9 cellular contexts compared by ENCODE assay signal in genomic region chr2:222423632-222424280, GRCh38. TPM values are rescaled to one million over a fixed set of nuclear protein-coding genes. Genes with fewer than 3 reads are reported as not detected.
DNase-seq lines count a peak whose midpoint lies in the region; ATAC-seq and TF ChIP-seq lines count a peak whose summit lies in the region.
"Had no signal": no experiment of that assay in that cellular context is flagged by ENCODE, and none has a peak within 500 bp of the region (broad histone marks: within the 10 kb centered on the region; RNA-seq: fewer than 3 reads in every experiment).

No MANE protein-coding gene starts in this region.

- no peak overlapping the region for H2AFZ ChIP-seq in PC-3 (ENCODE audit: low read length)

- H3K27ac ChIP-seq in CD8-positive, alpha-beta memory T cell (ENCODE audit: low read depth, low read length), result peak overlapping the region; percentile 4
- H3K27ac ChIP-seq in iPS DF 6.9 (ENCODE audit: low read length) (no peak overlapping the region), PC-3 (ENCODE audit: low read length) (no peak overlapping the region)

- H3K9me3 Mint-ChIP-seq in CD8-positive, alpha-beta memory T cell, result peaks cover 0 to 3% (median 0%) of the 10 kb centered on the region in 5 donors

- peaks cover 14% of the 10 kb centered on the region for H3K27me3 ChIP-seq in CD8-positive, alpha-beta memory T cell (ENCODE audit: insufficient read depth, low read length, poor library complexity, severe bottlenecking)
- H3K27me3 ChIP-seq in iPS DF 6.9 (ENCODE audit: control insufficient read depth, insufficient read depth, low read length), result peaks cover 63% of the 10 kb centered on the region
- H3K27me3 ChIP-seq in PC-3 (ENCODE audit: low read length), result peaks cover 59% of the 10 kb centered on the region

- H3F3A ChIP-seq in PC-3 (ENCODE audit: low read length, unreplicated experiment), result no peaks in the 10 kb centered on the region

- peaks cover 9% of the 10 kb centered on the region for H3K4me1 ChIP-seq in CD8-positive, alpha-beta memory T cell (ENCODE audit: insufficient read depth, low read length)
- H3K4me1 ChIP-seq in iPS DF 6.9 (ENCODE audit: control insufficient read depth, insufficient read depth, low read length) (0 out of 2 replicates have a peak, but pooled peaks cover 2% of the 10 kb centered on the region), PC-3 (ENCODE audit: insufficient read depth, low read length) (no peaks in the 10 kb centered on the region)

- H3K4me2 ChIP-seq in PC-3 (ENCODE audit: low read length), result no peak overlapping the region

- peak; percentile 22 for ATAC-seq in GM19452 (IDR thresholded peaks at IDR 0.05; ENCODE audit: unreplicated experiment)
- ATAC-seq in HG03565 (IDR thresholded peaks at IDR 0.05; ENCODE audit: unreplicated experiment), result peak; percentile 17
- no peak for ATAC-seq in PC-3

- intact Hi-C loops in PC-3 (cut with micrococcal nuclease), result no loop called here

- POLR2A ChIA-PET in CD8-positive, alpha-beta memory T cell (lab: Charles Lee), result no interaction called here
- POLR2A ChIA-PET in PC-3 (lab: Charles Lee; ENCODE audit: unreplicated experiment), result no interaction called here

- no peaks in the 10 kb centered on the region for H3K79me2 ChIP-seq in PC-3 (ENCODE audit: low read length)

- no peaks in the 10 kb centered on the region for H3K9me3 ChIP-seq in CD8-positive, alpha-beta memory T cell (ENCODE audit: low read length)
- no peaks in the 10 kb centered on the region for H3K9me3 ChIP-seq in iPS DF 6.9 (ENCODE audit: control insufficient read depth, insufficient read depth, low read length)
- H3K9me3 ChIP-seq in PC-3 (ENCODE audit: low read length), result no peaks in the 10 kb centered on the region

- H3K9ac ChIP-seq in PC-3 (ENCODE audit: low read length), result no peak overlapping the region

- peak overlapping the region; percentile 56 for H3K4me3 ChIP-seq in CD8-positive, alpha-beta memory T cell (ENCODE audit: low read length)
- H3K4me3 ChIP-seq in iPS DF 6.9 (ENCODE audit: low read length), result peak overlapping the region; percentile 65; the same call in 1 of the 2 replicates
- no peak overlapping the region for H3K4me3 ChIP-seq in PC-3 (ENCODE audit: low read length)

- no peaks in the 10 kb centered on the region for H3K9me2 ChIP-seq in PC-3 (replicated peaks; ENCODE audit: low read length)

- TF ChIP-seq CTCF in PC-3 (conservative IDR thresholded peaks at IDR 0.05; ENCODE audit: low read depth, low read length), result no peak

- H4K20me1 ChIP-seq in PC-3 (ENCODE audit: low read length), result no peaks in the 10 kb centered on the region

- CTCF ChIA-PET in CD8-positive, alpha-beta memory T cell (lab: Charles Lee), result no interaction called here
- CTCF ChIA-PET in PC-3 (lab: Charles Lee), result no interaction called here

- no TSS peak for BruUV-seq in PC-3 (replicated peaks; lab: Mats Ljungman, UMichigan)

- no peaks in the 10 kb centered on the region for H3K36me3 ChIP-seq in CD8-positive, alpha-beta memory T cell (ENCODE audit: insufficient read depth, low read length)
- H3K36me3 ChIP-seq in iPS DF 6.9 (ENCODE audit: control insufficient read depth, insufficient read depth, low read length) (no peaks in the 10 kb centered on the region), PC-3 (ENCODE audit: low read depth, low read length) (no peaks in the 10 kb centered on the region)

- WGBS in iPS DF 6.9 (ENCODE audit: insufficient coverage, insufficient read length), result no CpG with 5 or more reads among the region's 23 CpGs

- DNase-seq in CD8-positive, alpha-beta memory T cell, result peak in 1 of 5 donors; percentile 25
- peak; percentile 30 for DNase-seq in activated T-cell treated with anti-CD3 and anti-CD28 coated beads, Interleukin-2, amount 50 U/mL, for 1 hour
- DNase-seq in iPS DF 6.9 (ENCODE audit: low read depth, low spot score) (no peak), PC-3 (no peak), DMS153 treated with DMSO at 0.1 percent for 48 hours (lab: John Stamatoyannopoulos, UW; ENCODE audit: unreplicated experiment) (no peak)
- peak; percentile 32 to 52 for DNase-seq in stimulated activated CD4-positive, alpha-beta T cell treated with anti-CD3 and anti-CD28 coated beads, Interleukin-2, amount 100 ng/mL, for 48 hours

- peaks cover 28 to 50% (median 46%) of the 10 kb centered on the region in 3 donors for H3K4me1 Mint-ChIP-seq in CD8-positive, alpha-beta memory T cell

- H3K27ac Mint-ChIP-seq in CD8-positive, alpha-beta memory T cell, result peak overlapping the region; percentile 67 to 92 (median 82)

- peaks cover 29 to 50% of the 10 kb centered on the region in 2 donors for H3K27me3 Mint-ChIP-seq in CD8-positive, alpha-beta memory T cell

- H3K4me3 Mint-ChIP-seq in CD8-positive, alpha-beta memory T cell, result peak overlapping the region; percentile 78 to 94 (median 90)

- peaks cover 0 to 6% (median 0%) of the 10 kb centered on the region in 3 donors for H3K36me3 Mint-ChIP-seq in CD8-positive, alpha-beta memory T cell

RNA-seq across cellular contexts. Expression of gene SGPP2, which starts 0.6 kb away (rescaled TPM):
- 1 to 10 TPM; 6.5 to 7.6 TPM for total RNA-seq in CD8-positive, alpha-beta memory T cell
- 2.2 TPM for polyA plus RNA-seq in CD8-positive, alpha-beta memory T cell
- not detected in 2 replicates for total RNA-seq in PC-3 (2014; rRNA removed)
- total RNA-seq: fibroblast of villous mesenchyme had no signal

Comparison
In these comparisons a context has a peak if more than half of its experiments do, and no peak if none do; other contexts are left out.
1. DNase-seq: peak in activated T-cell treated with anti-CD3 and anti-CD28 coated beads, Interleukin-2, amount 50 U/mL, for 1 hour (single experiment) and stimulated activated CD4-positive, alpha-beta T cell treated with anti-CD3 and anti-CD28 coated beads, Interleukin-2, amount 100 ng/mL, for 48 hours (2 of 2); none in iPS DF 6.9 (single experiment), PC-3 (single experiment) and DMS153 treated with DMSO at 0.1 percent for 48 hours (single experiment).